In the genomic region with DNA sequence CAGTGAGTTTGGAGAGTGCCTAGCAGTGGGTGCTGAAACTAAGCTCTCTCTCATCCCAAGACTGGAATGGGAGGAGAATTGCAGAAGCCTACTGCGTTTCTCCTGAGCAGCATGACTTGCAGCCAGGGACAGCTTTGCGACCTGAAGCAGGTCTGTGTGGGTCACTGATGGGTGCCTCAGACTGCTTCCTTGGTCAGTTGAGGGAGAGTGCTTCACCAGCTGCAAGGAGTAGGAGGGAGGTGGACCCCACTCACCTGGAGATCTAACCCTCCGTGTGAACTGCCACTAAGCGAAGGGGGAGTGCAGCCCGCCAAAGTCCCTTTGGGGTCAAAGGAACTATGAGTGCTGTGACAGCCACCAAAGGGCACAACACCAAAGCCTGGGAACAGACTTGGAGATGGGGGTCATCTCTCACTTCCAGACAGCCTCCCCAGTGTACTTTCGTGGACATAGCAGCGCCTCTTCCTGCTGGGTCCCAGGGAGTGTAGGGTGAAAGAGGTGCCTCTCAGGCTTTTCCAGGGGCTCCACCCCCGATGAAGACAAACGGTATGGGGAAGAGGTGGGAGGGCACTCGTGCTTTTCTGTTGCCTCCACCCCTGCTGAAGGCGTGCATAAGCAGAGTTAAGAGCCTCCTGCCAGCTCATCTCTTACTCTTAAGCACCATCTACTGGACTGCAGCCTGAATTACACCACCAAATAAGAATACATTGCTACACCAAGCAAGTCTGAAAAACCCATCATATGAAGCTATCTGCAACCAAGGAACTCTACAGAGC, we compare ENCODE assay signal across 8 cellular contexts. TPM values are rescaled to one million over a fixed set of nuclear protein-coding genes. Genes with fewer than 3 reads are reported as not detected.
DNase-seq lines count a peak whose midpoint lies in the region; ATAC-seq and TF ChIP-seq lines count a peak whose summit lies in the region.

No MANE protein-coding gene starts in this region.

- H3K4me1 ChIP-seq in HUES48 (ENCODE audit: control insufficient read depth, insufficient read depth, low read length) (peaks cover 6% of the 10 kb centered on the region; the same call in 1 of the 2 replicates), Panc1 (ENCODE audit: control insufficient read depth, insufficient read depth, low read length) (no peaks in the 10 kb centered on the region), iPS-15b (ENCODE audit: control insufficient read depth, insufficient read depth, low read length) (no peaks in the 10 kb centered on the region)

- no peak overlapping the region for H3K9ac ChIP-seq in HUES48 (ENCODE audit: low read depth, low read length)
- no peak overlapping the region for H3K9ac ChIP-seq in iPS-15b (ENCODE audit: low read depth, low read length)

- peak overlapping the region; percentile 32 for H3K4me3 ChIP-seq in HUES48 (ENCODE audit: low read depth, low read length)
- no peak overlapping the region for H3K4me3 ChIP-seq in Panc1 (ENCODE audit: low read depth in 2 of 2, low read length in 2 of 2)
- peak overlapping the region; percentile 55 for H3K4me3 ChIP-seq in iPS-15b (ENCODE audit: low read depth, low read length)

- in situ Hi-C loops in Panc1 (cut with HindIII; ENCODE audit: low pct_unique_long_range_greater_than_20kb, low sequenced_read_pairs), result no loop called here

- no peaks in the 10 kb centered on the region for H3K9me3 ChIP-seq in HUES48 (ENCODE audit: control insufficient read depth, insufficient read depth, low read length)
- H3K9me3 ChIP-seq in Panc1 (ENCODE audit: control insufficient read depth, insufficient read depth, low read depth, low read length), result no peaks in the 10 kb centered on the region
- H3K9me3 ChIP-seq in iPS-15b (ENCODE audit: control insufficient read depth, insufficient read depth, low read length), result no peaks in the 10 kb centered on the region

- no peaks in the 10 kb centered on the region for H3K36me3 ChIP-seq in HUES48 (ENCODE audit: control insufficient read depth, insufficient read depth, low read length)
- H3K36me3 ChIP-seq in Panc1 (ENCODE audit: control insufficient read depth, insufficient read depth, low read length), result no peaks in the 10 kb centered on the region
- H3K36me3 ChIP-seq in iPS-15b (ENCODE audit: control insufficient read depth, insufficient read depth, low read length), result no peaks in the 10 kb centered on the region

- H3K27me3 ChIP-seq in HUES48 (ENCODE audit: control insufficient read depth, insufficient read depth, low read length) (no peaks in the 10 kb centered on the region), Panc1 (ENCODE audit: control insufficient read depth, insufficient read depth, low read length) (no peaks in the 10 kb centered on the region), iPS-15b (ENCODE audit: control insufficient read depth, insufficient read depth, low read length) (no peaks in the 10 kb centered on the region)

- peak; percentile 83 for TF ChIP-seq CTCF in Panc1 (IDR thresholded peaks at IDR 0.05)

- intact Hi-C loops in Panc1 (cut with micrococcal nuclease; ENCODE audit: unreplicated experiment), result loop anchor here (5.0 kb wide), 1 partner anchor 642 kb away; no protein-coding TSS in a partner anchor

- H3K27ac ChIP-seq in HUES48 (ENCODE audit: low read depth, low read length) (no peak overlapping the region), Panc1 (ENCODE audit: low read length) (no peak overlapping the region)

- no TSS peak for BruUV-seq in Panc1 (replicated peaks; lab: Mats Ljungman, UMichigan)

- CTCF ChIA-PET in Panc1 (lab: Charles Lee), result interaction anchor here (0.5 to 1.1 kb wide), 7 partner anchors 10 to 543 kb away, joined by 3 to 6 read pairs (median 3); no protein-coding TSS in a partner anchor

- ATAC-seq in GM21717 (IDR thresholded peaks at IDR 0.05; ENCODE audit: unreplicated experiment) (peak; percentile 86), Panc1 (peak; percentile 93)

- POLR2A ChIA-PET in Panc1 (lab: Charles Lee), result no interaction called here

- DNase-seq in NCI-H1417 (lab: John Stamatoyannopoulos, UW) (peak; percentile 30 to 61 (median 48)), NCI-H1417 treated with DMSO at 0.1 percent for 48 hours (lab: John Stamatoyannopoulos, UW) (no peak), Panc1 (ENCODE audit: low read depth, low spot score) (peak; percentile 43), amniotic stem cell (lab: John Stamatoyannopoulos, UW) (peak; percentile 46)
- DNase-seq in stimulated activated CD4-positive, alpha-beta T cell treated with anti-CD3 and anti-CD28 coated beads, Interleukin-12 subunit alpha, Interleukin-12 subunit beta, amount 100 ng/mL, for 4 hours, result peak; percentile 7

RNA-seq across cellular contexts. Expression of gene MACIR, which starts 34.3 kb away (rescaled TPM):
- total RNA-seq in Panc1 (2021; ENCODE audit: unreplicated experiment), result 11.0 TPM
- polyA plus RNA-seq in Panc1 (2012; ENCODE audit: insufficient read length), result 6.8 TPM

Comparison
In these comparisons a context has a peak if more than half of its experiments do, and no peak if none do; other contexts are left out.
1. H3K4me3 ChIP-seq: peak in HUES48 (single experiment) and iPS-15b (single experiment); none in Panc1 (0 of 2).